In genomic region chr16:87957296-87958069, GRCh38 we compare ENCODE assay signal across 14 cellular contexts. TPM values are rescaled to one million over a fixed set of nuclear protein-coding genes. Genes with fewer than 3 reads are reported as not detected.
DNase-seq lines count a peak whose midpoint lies in the region; ATAC-seq, FAIRE-seq and TF ChIP-seq lines count a peak whose summit lies in the region.
"Had no signal": no experiment of that assay in that cellular context is flagged by ENCODE, and none has a peak within 500 bp of the region (broad histone marks: within the 10 kb centered on the region; RNA-seq: fewer than 3 reads in every experiment).

No MANE protein-coding gene starts in this region.

- POLR2A ChIA-PET in MCF 10A (lab: Yijun Ruan, JAX) = interaction anchor here (0.6 kb wide), 1 partner anchor 189 kb away, joined by 4 read pairs; no protein-coding TSS in a partner anchor
- POLR2A ChIA-PET in WTC11 (lab: Charles Lee) = no interaction called here
- POLR2A ChIA-PET in endothelial cell of umbilical vein (lab: Charles Lee) = no interaction called here

- ATAC-seq in WTC11 = no peak
- ATAC-seq in stimulated activated memory B cell treated with anti-CD40 and anti-IgM and Interleukin-4, amounts not matched to agents 10 μg/mL and 1 μg/mL and 100 μg/mL, for 72 hours = no peak

- H3K27me3 ChIP-seq in breast epithelium (no peaks in the 10 kb centered on the region), endothelial cell of umbilical vein (ENCODE audit: control insufficient read depth in 2 of 2, insufficient read depth in 2 of 2, low read length in 2 of 2) (no peaks in the 10 kb centered on the region)

- DNase-seq in breast epithelium (ENCODE audit: low spot score in 2 of 2) (no peak), MCF 10A (ENCODE audit: unreplicated experiment) (no peak), WTC11 (ENCODE audit: low spot score) (no peak), endothelial cell of umbilical vein (ENCODE audit: low read depth, low spot score) (no peak), NCI-H2029 treated with DMSO at 0.1 percent for 48 hours (lab: John Stamatoyannopoulos, UW) (no peak), NCI-H1694 treated with DMSO at 0.1 percent for 48 hours (lab: John Stamatoyannopoulos, UW) (no peak), HUDEP-2 (lab: John Stamatoyannopoulos, UW; ENCODE audit: unreplicated experiment in 76 of 76) (no peak)
- DNase-seq: AML-193, foreskin melanocyte, islet precursor cell, NCI-H345 had no signal

- H3K36me3 Mint-ChIP-seq in MCF 10A (ENCODE audit: insufficient read depth, unreplicated experiment) = peaks cover 50% of the 10 kb centered on the region
- peaks cover 19% of the 10 kb centered on the region for H3K36me3 Mint-ChIP-seq in WTC11
- peaks cover 29% of the 10 kb centered on the region for H3K36me3 Mint-ChIP-seq in stimulated activated memory B cell treated with anti-CD40 and anti-IgM and Interleukin-4, amounts not matched to agents 10 μg/mL and 1 μg/mL and 100 μg/mL, for 72 hours

- H3K9me3 Mint-ChIP-seq in MCF 10A (ENCODE audit: unreplicated experiment) (no peaks in the 10 kb centered on the region), WTC11 (no peaks in the 10 kb centered on the region)
- H3K9me3 Mint-ChIP-seq in stimulated activated memory B cell treated with anti-CD40 and anti-IgM and Interleukin-4, amounts not matched to agents 10 μg/mL and 1 μg/mL and 100 μg/mL, for 72 hours = no peaks in the 10 kb centered on the region

- H3K4me1 Mint-ChIP-seq in MCF 10A (ENCODE audit: insufficient read depth, unreplicated experiment) = peaks cover 14% of the 10 kb centered on the region
- H3K4me1 Mint-ChIP-seq in WTC11 = peaks cover 34% of the 10 kb centered on the region
- peaks cover 88% of the 10 kb centered on the region for H3K4me1 Mint-ChIP-seq in stimulated activated memory B cell treated with anti-CD40 and anti-IgM and Interleukin-4, amounts not matched to agents 10 μg/mL and 1 μg/mL and 100 μg/mL, for 72 hours

- H3K27ac ChIP-seq in breast epithelium (peak overlapping the region; percentile 95 to 97), endothelial cell of umbilical vein (ENCODE audit: insufficient read depth, low read depth, low read length) (peak overlapping the region; percentile 72)

- TF ChIP-seq POLR2A in breast epithelium (IDR thresholded peaks at IDR 0.05) (no peak), endothelial cell of umbilical vein (IDR thresholded peaks at IDR 0.05; ENCODE audit: low read depth, low read length) (no peak)

- H3K9ac ChIP-seq in endothelial cell of umbilical vein (replicated peaks; ENCODE audit: extremely low read depth, insufficient read depth, low read length) = no peak overlapping the region

- H3K4me3 ChIP-seq in breast epithelium (peak overlapping the region in 2 of 3 donors; percentile 12 to 47), endothelial cell of umbilical vein (replicated peaks in 1 of 3; ENCODE audit: insufficient read depth in 1 of 3, low read depth in 1 of 3, low read length in 3 of 3) (no peak overlapping the region)

- H3K9me3 ChIP-seq in breast epithelium (no peaks in the 10 kb centered on the region), endothelial cell of umbilical vein (replicated peaks; ENCODE audit: control insufficient read depth, insufficient read depth, low read length) (no peaks in the 10 kb centered on the region)

- no peaks in the 10 kb centered on the region for H3K9me1 ChIP-seq in endothelial cell of umbilical vein (replicated peaks; ENCODE audit: control insufficient read depth, extremely low read depth, insufficient read depth, low read length)

- no peak for FAIRE-seq in endothelial cell of umbilical vein (lab: Jason Lieb, UNC)
- FAIRE-seq: RCC 7860 had no signal

- BruUV-seq in MCF 10A (replicated peaks; lab: Mats Ljungman, UMichigan) (no TSS peak), endothelial cell of umbilical vein (replicated peaks; lab: Mats Ljungman, UMichigan) (no TSS peak)

- H3K27me3 Mint-ChIP-seq in MCF 10A (ENCODE audit: insufficient read depth, unreplicated experiment) = no peaks in the 10 kb centered on the region
- H3K27me3 Mint-ChIP-seq in WTC11 (ENCODE audit: low read depth) = no peaks in the 10 kb centered on the region
- H3K27me3 Mint-ChIP-seq in stimulated activated memory B cell treated with anti-CD40 and anti-IgM and Interleukin-4, amounts not matched to agents 10 μg/mL and 1 μg/mL and 100 μg/mL, for 72 hours = no peaks in the 10 kb centered on the region

- dilution Hi-C loops in endothelial cell of umbilical vein (cut with MboI; ENCODE audit: extremely low pct_ligation_motif_present, low sequenced_read_pairs) = no loop called here

- H3K27ac Mint-ChIP-seq in MCF 10A (ENCODE audit: low read depth, unreplicated experiment) (no peak overlapping the region), WTC11 (peak overlapping the region; percentile 89)
- H3K27ac Mint-ChIP-seq in stimulated activated memory B cell treated with anti-CD40 and anti-IgM and Interleukin-4, amounts not matched to agents 10 μg/mL and 1 μg/mL and 100 μg/mL, for 72 hours = peak overlapping the region; percentile 98

- H3K4me1 ChIP-seq in breast epithelium (peaks cover 16 to 35% of the 10 kb centered on the region in 2 donors), endothelial cell of umbilical vein (ENCODE audit: control insufficient read depth, extremely low read depth, insufficient read depth, low read length) (peaks cover 36% of the 10 kb centered on the region)

- H3K4me2 ChIP-seq in endothelial cell of umbilical vein (ENCODE audit: insufficient read depth, low read length) = no peak overlapping the region

- intact Hi-C loops in breast epithelium (cut with DNase I; ENCODE audit: low total_unique reads) = no loop called here
- intact Hi-C loops in MCF 10A (cut with micrococcal nuclease) = no loop called here
- intact Hi-C loops in endothelial cell of umbilical vein (cut with micrococcal nuclease) = loop anchor here (2.0 to 10.0 kb wide), 3 partner anchors 65 to 607 kb away; no protein-coding TSS in a partner anchor

- H3K79me2 ChIP-seq in endothelial cell of umbilical vein (ENCODE audit: control insufficient read depth, insufficient read depth, low read length) = peaks cover 89% of the 10 kb centered on the region

- no peak for TF ChIP-seq CTCF in breast epithelium (IDR thresholded peaks at IDR 0.05)
- TF ChIP-seq CTCF in MCF 10A (IDR thresholded peaks at IDR 0.05; ENCODE audit: unreplicated experiment) = no peak
- TF ChIP-seq CTCF in WTC11 (IDR thresholded peaks at IDR 0.05) = no peak
- TF ChIP-seq CTCF in endothelial cell of umbilical vein (IDR thresholded peaks at IDR 0.05; ENCODE audit: extremely low read depth in 1 of 2, insufficient read depth in 1 of 2, low read depth in 1 of 2, low read length in 2 of 2) = no peak

- no peaks in the 10 kb centered on the region for H3K36me3 ChIP-seq in breast epithelium
- peaks cover 0 to 2% of the 10 kb centered on the region in 2 experiments for H3K36me3 ChIP-seq in endothelial cell of umbilical vein (ENCODE audit: control insufficient read depth in 2 of 2, extremely low read depth in 1 of 2, insufficient read depth in 2 of 2, low read length in 2 of 2)

- H3K4me3 Mint-ChIP-seq in MCF 10A (ENCODE audit: unreplicated experiment) (no peak overlapping the region), WTC11 (no peak overlapping the region)
- peak overlapping the region; percentile 80 for H3K4me3 Mint-ChIP-seq in stimulated activated memory B cell treated with anti-CD40 and anti-IgM and Interleukin-4, amounts not matched to agents 10 μg/mL and 1 μg/mL and 100 μg/mL, for 72 hours

- H2AFZ ChIP-seq in endothelial cell of umbilical vein (ENCODE audit: low read depth, low read length) = no peak overlapping the region

- H4K20me1 ChIP-seq in endothelial cell of umbilical vein (replicated peaks; ENCODE audit: control insufficient read depth, extremely low read depth, insufficient read depth, low read length) = no peaks in the 10 kb centered on the region

- CTCF ChIA-PET in MCF 10A (lab: Yijun Ruan, JAX) = no interaction called here
- CTCF ChIA-PET in WTC11 (lab: Charles Lee) = interaction anchor here (1.1 to 1.6 kb wide), 4 partner anchors 31 to 480 kb away, joined by 3 to 5 read pairs (median 4); no protein-coding TSS in a partner anchor
- CTCF ChIA-PET in endothelial cell of umbilical vein (lab: Charles Lee) = interaction anchor here (1.0 to 2.4 kb wide), 3 partner anchors 16 to 480 kb away, joined by 3 to 13 read pairs (median 8); no protein-coding TSS in a partner anchor

TF ChIP-seq in WTC11, 78 proteins besides CTCF, POLR2A, EP300 and RAD21 (continues in another document):
- TF ChIP-seq GTF2I (CRISPR knock-in tag; conservative IDR thresholded peaks at IDR 0.05) = no peak

TF ChIP-seq in endothelial cell of umbilical vein, 7 proteins besides CTCF, POLR2A, EP300 and RAD21 (continues in another document):
- TF ChIP-seq MYC (IDR thresholded peaks at IDR 0.05; ENCODE audit: low read depth, low read length) = no peak
- no peak for TF ChIP-seq GATA2 (IDR thresholded peaks at IDR 0.05; ENCODE audit: insufficient read depth, insufficient read length, low read depth, low read length)
- TF ChIP-seq EZH2 (IDR thresholded peaks at IDR 0.05; ENCODE audit: borderline replicate concordance, low read depth, low read length, severe bottlenecking) = no peak
- no peak for TF ChIP-seq FOS (IDR thresholded peaks at IDR 0.05; ENCODE audit: borderline replicate concordance, insufficient read depth, low read length)
- no peak for TF ChIP-seq POLR2AphosphoS5 (IDR thresholded peaks at IDR 0.05; ENCODE audit: insufficient read depth, low read depth, low read length)

RNA-seq across cellular contexts. Expression of gene BANP, which starts 6.2 kb away (rescaled TPM):
- total RNA-seq in breast epithelium (10 to 100 TPM; 21.9 to 45.4 (median 32.4) TPM), MCF 10A (2022) (38.2 and 41.5 TPM in 2 replicates), WTC11 (2021) (29.1 to 34.5 TPM (median 33.3 TPM) in 3 replicates), endothelial cell of umbilical vein (33.2 and 33.8 TPM in 2 replicates)
- polyA plus RNA-seq in endothelial cell of umbilical vein = 22.4 and 25.2 TPM in 2 replicates
- 16.6 and 19.1 TPM in 2 replicates for polyA plus RNA-seq in endothelial cell of umbilical vein (2011; cell fraction: cytosol; rRNA removed)
- polyA plus RNA-seq in endothelial cell of umbilical vein (2011; cell fraction: nucleus; rRNA removed) = 49.9 and 54.5 TPM in 2 replicates
- 13.2 and 13.3 TPM in 2 replicates for polyA plus RNA-seq in endothelial cell of umbilical vein (2012)
- 28.2 and 31.3 TPM in 2 replicates for polyA minus RNA-seq in endothelial cell of umbilical vein
- polyA minus RNA-seq in endothelial cell of umbilical vein (2011; cell fraction: cytosol; rRNA and poly(A)+ RNA removed) = 25.3 TPM
- 34.3 and 44.2 TPM in 2 replicates for polyA minus RNA-seq in endothelial cell of umbilical vein (2011; cell fraction: nucleus; rRNA and poly(A)+ RNA removed)

RNA-seq across cellular contexts. Expression of gene CA5A, which starts 21.2 kb away (rescaled TPM):
- total RNA-seq in breast epithelium = not detected
- not detected in 2 replicates for total RNA-seq in MCF 10A (2022)
- not detected in 3 replicates for total RNA-seq in WTC11 (2021)
- not detected in 2 replicates for total RNA-seq in endothelial cell of umbilical vein
- not detected in 2 replicates for polyA plus RNA-seq in endothelial cell of umbilical vein
- not detected in 2 replicates for polyA plus RNA-seq in endothelial cell of umbilical vein (2011; cell fraction: cytosol; rRNA removed)
- not detected in 2 replicates for polyA plus RNA-seq in endothelial cell of umbilical vein (2011; cell fraction: nucleus; rRNA removed)
- polyA plus RNA-seq in endothelial cell of umbilical vein (2012) = not detected in 2 replicates
- not detected in 2 replicates for polyA minus RNA-seq in endothelial cell of umbilical vein
- polyA minus RNA-seq in endothelial cell of umbilical vein (2011; cell fraction: cytosol; rRNA and poly(A)+ RNA removed) = not detected
- not detected in 2 replicates for polyA minus RNA-seq in endothelial cell of umbilical vein (2011; cell fraction: nucleus; rRNA and poly(A)+ RNA removed)
- total RNA-seq: myocyte had no signal

Comparison
In these comparisons a context has a peak if more than half of its experiments do, and no peak if none do; other contexts are left out.
1. H3K4me3 ChIP-seq: peak in breast epithelium (2 of 3); none in endothelial cell of umbilical vein (0 of 3).